ENCODE assay signal across 17 cellular contexts in genomic region chr1:209404577-209404976, GRCh38.
DNase-seq lines count a peak whose midpoint lies in the region; ATAC-seq, FAIRE-seq and TF ChIP-seq lines count a peak whose summit lies in the region.
"Had no signal": no experiment of that assay in that cellular context is flagged by ENCODE, and none has a peak within 500 bp of the region (broad histone marks: within the 10 kb centered on the region; RNA-seq: fewer than 3 reads in every experiment).

No MANE protein-coding gene starts in this region.

- CTCF ChIA-PET in SK-N-SH (lab: Yijun Ruan, JAX): interaction anchor here (1.6 kb wide), 1 partner anchor 9 kb away, joined by 6 read pairs; no protein-coding TSS in a partner anchor

- H3K9me2 ChIP-seq in SK-N-SH: no peaks in the 10 kb centered on the region

- H4K20me1 ChIP-seq in SK-N-SH (ENCODE audit: insufficient read depth): no peaks in the 10 kb centered on the region

- H3K9me3 ChIP-seq in right cardiac atrium (ENCODE audit: control insufficient read depth, low read length) (no peaks in the 10 kb centered on the region), SK-N-SH (no peaks in the 10 kb centered on the region), iPS DF 6.9 (ENCODE audit: control insufficient read depth, insufficient read depth, low read length) (no peaks in the 10 kb centered on the region)

- H3K27me3 ChIP-seq in right cardiac atrium (ENCODE audit: control insufficient read depth, insufficient read depth) (no peaks in the 10 kb centered on the region), SK-N-SH (ENCODE audit: insufficient read depth) (no peaks in the 10 kb centered on the region), iPS DF 6.9 (ENCODE audit: control insufficient read depth, insufficient read depth, low read length) (no peaks in the 10 kb centered on the region)
- H3K27me3 ChIP-seq: brain microvascular endothelial cell, hepatocyte had no signal

- no peak for ATAC-seq in left ventricle myocardium superior
- ATAC-seq in right cardiac atrium: no peak
- ATAC-seq in GM18511 (IDR thresholded peaks at IDR 0.05; ENCODE audit: unreplicated experiment): no peak

- DNase-seq in left ventricle myocardium superior (peak; percentile 33), right cardiac atrium (no peak), SK-N-SH (no peak), iPS DF 6.9 (ENCODE audit: low read depth, low spot score) (no peak), urothelium cell line (ENCODE audit: low spot score) (peak; percentile 64), retina (no peak)
- no peak for DNase-seq in activated CD4-positive, alpha-beta T cell treated with anti-CD3 and anti-CD28 coated beads, Interleukin-2, amount 50 U/mL, for 1 hour
- DNase-seq: 8988T; activated T-cell treated with anti-CD3 and anti-CD28 coated beads, Interleukin-2, amount 50 U/mL, for 1 hour; dorsolateral prefrontal cortex; NCI-H187 treated with DMSO at 0.1 percent for 48 hours; NCI-H524; stimulated activated naive CD4-positive, alpha-beta T cell treated with Interleukin-2 at 50 U/mL for 16 hours had no signal

- H3K9ac ChIP-seq in SK-N-SH: no peak overlapping the region

- FAIRE-seq in urothelium cell line (lab: Jason Lieb, UNC): peak; percentile 42

- H3K4me2 ChIP-seq in SK-N-SH: no peak overlapping the region
- H3K4me2 ChIP-seq: hepatocyte had no signal

- H3K79me2 ChIP-seq in SK-N-SH (ENCODE audit: insufficient read depth): no peaks in the 10 kb centered on the region
- H3K79me2 ChIP-seq: hepatocyte had no signal

- no peaks in the 10 kb centered on the region for H3K4me1 ChIP-seq in right cardiac atrium (ENCODE audit: control insufficient read depth, insufficient read depth, low read length)
- peaks cover under 1 to 11% of the 10 kb centered on the region in 2 experiments; a peak in 3 of 4 replicates for H3K4me1 ChIP-seq in SK-N-SH (ENCODE audit: control insufficient read depth in 1 of 2, insufficient read depth in 2 of 2, low read depth in 1 of 2, low read length in 1 of 2)
- H3K4me1 ChIP-seq in iPS DF 6.9 (ENCODE audit: control insufficient read depth, insufficient read depth, low read length): peaks cover 4% of the 10 kb centered on the region; the same call in 1 of the 2 replicates

- POLR2A ChIA-PET in SK-N-SH (lab: Yijun Ruan, JAX): no interaction called here

- TF ChIP-seq CTCF in SK-N-SH (IDR thresholded peaks at IDR 0.05): no peak

- H3F3A ChIP-seq in SK-N-SH (replicated peaks; ENCODE audit: insufficient read depth): peaks cover 2% of the 10 kb centered on the region

- TF ChIP-seq RAD21 in SK-N-SH (IDR thresholded peaks at IDR 0.05; ENCODE audit: low read length): no peak

- no peak overlapping the region for H3K27ac ChIP-seq in right cardiac atrium (ENCODE audit: low read length)
- no peak overlapping the region for H3K27ac ChIP-seq in SK-N-SH (ENCODE audit: low read depth in 2 of 2, low read length in 1 of 2)
- H3K27ac ChIP-seq in iPS DF 6.9 (ENCODE audit: low read length): peak overlapping the region; percentile 70
- H3K27ac ChIP-seq: hepatocyte, SK-N-MC had no signal

- H3K36me3 ChIP-seq in SK-N-SH (replicated peaks in 1 of 2; ENCODE audit: control insufficient read depth in 1 of 2, insufficient read depth in 2 of 2, low read length in 1 of 2): no peaks in the 10 kb centered on the region
- no peaks in the 10 kb centered on the region for H3K36me3 ChIP-seq in iPS DF 6.9 (ENCODE audit: control insufficient read depth, insufficient read depth, low read length)
- H3K36me3 ChIP-seq: brain microvascular endothelial cell had no signal

- 50% methylated on average over 3 of the region's 3 CpGs for WGBS in right cardiac atrium
- 97% methylated on average over 3 of the region's 3 CpGs for WGBS in SK-N-SH (ENCODE audit: low lambda C conversion rate)
- no CpG with 5 or more reads among the region's 3 CpGs for WGBS in iPS DF 6.9 (ENCODE audit: insufficient coverage, insufficient read length)

- TF ChIP-seq EP300 in SK-N-SH (IDR thresholded peaks at IDR 0.05; ENCODE audit: borderline replicate concordance in 1 of 2, low read depth in 1 of 2, low read length in 1 of 2): no peak

- intact Hi-C loops in left ventricle myocardium superior (cut with micrococcal nuclease) (no loop called here), right cardiac atrium (cut with DNase I) (no loop called here)

- H2AFZ ChIP-seq in SK-N-SH (ENCODE audit: low read depth): no peak overlapping the region
- H2AFZ ChIP-seq: hepatocyte had no signal

- H3K4me3 ChIP-seq in right cardiac atrium (ENCODE audit: low read length) (no peak overlapping the region), SK-N-SH (ENCODE audit: low read depth in 2 of 2, low read length in 1 of 2) (no peak overlapping the region), iPS DF 6.9 (ENCODE audit: low read length) (no peak overlapping the region)
- H3K4me3 ChIP-seq: dorsolateral prefrontal cortex, hepatocyte had no signal

TF ChIP-seq in SK-N-SH, 30 proteins besides CTCF, POLR2A, EP300 and RAD21:
- TF ChIP-seq RXRA (IDR thresholded peaks at IDR 0.05; ENCODE audit: borderline replicate concordance, low read depth): no peak
- 0 out of 2 replicates have a peak, but pooled peaks have one; percentile 22 for TF ChIP-seq PBX3 (IDR thresholded peaks at IDR 0.05)

Comparison
In these comparisons a context has a peak if more than half of its experiments do, and no peak if none do; other contexts are left out.
1. DNase-seq: peak in left ventricle myocardium superior (single experiment) and urothelium cell line (single experiment); none in right cardiac atrium (0 of 3), SK-N-SH (single experiment), iPS DF 6.9 (single experiment), activated CD4-positive, alpha-beta T cell treated with anti-CD3 and anti-CD28 coated beads, Interleukin-2, amount 50 U/mL, for 1 hour (single experiment) and retina (single experiment).